Comparison of ENCODE assay signal across 1 cellular context in genomic region chr19:45763691-45764294, GRCh38.
TF ChIP-seq lines count a peak whose summit lies in the region.

No MANE protein-coding gene starts in this region.

TF ChIP-seq in GM23338, 12 proteins besides CTCF, POLR2A, EP300 and RAD21 (continued from another document):
- TF ChIP-seq REST (IDR thresholded peaks at IDR 0.05; ENCODE audit: unreplicated experiment): no peak
- no peak for TF ChIP-seq STAT1 (IDR thresholded peaks at IDR 0.05; ENCODE audit: unreplicated experiment)
- TF ChIP-seq ZNF114 (CRISPR knock-in tag; IDR thresholded peaks at IDR 0.05): no peak
- TF ChIP-seq ZNF462 (CRISPR knock-in tag; IDR thresholded peaks at IDR 0.05): no peak
- TF ChIP-seq JUNB (IDR thresholded peaks at IDR 0.05; ENCODE audit: unreplicated experiment): no peak
- TF ChIP-seq ETS1 (IDR thresholded peaks at IDR 0.05): no peak
- no peak for TF ChIP-seq ZNF331 (CRISPR knock-in tag; IDR thresholded peaks at IDR 0.05; ENCODE audit: low read depth)
